Comparison of ENCODE assay signal across 9 cellular contexts in the genomic region with DNA sequence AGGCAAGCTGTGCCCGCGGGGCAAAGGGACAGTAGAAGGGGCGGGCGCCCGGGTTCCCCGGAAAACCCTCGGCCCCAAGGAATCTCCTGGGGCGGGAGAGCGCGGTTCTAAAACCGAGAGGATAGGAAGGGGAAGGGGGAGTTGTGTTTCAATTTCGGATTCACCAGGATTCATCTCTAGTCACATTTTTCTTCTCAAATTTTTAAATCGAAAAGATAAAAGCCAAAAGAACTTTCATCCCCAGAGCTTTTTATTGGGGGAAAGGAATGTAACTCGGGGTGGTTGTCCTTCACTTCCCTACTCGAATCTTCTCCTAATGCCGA. TPM values are rescaled to one million over a fixed set of nuclear protein-coding genes. Genes with fewer than 3 reads are reported as not detected.
A peak's percentile ranks its signal among the peaks of the same experiment; 100 is the strongest.
DNase-seq lines count a peak whose midpoint lies in the region; ATAC-seq and TF ChIP-seq lines count a peak whose summit lies in the region.
"Had no signal": no experiment of that assay in that cellular context is flagged by ENCODE, and none has a peak within 500 bp of the region (broad histone marks: within the 10 kb centered on the region; RNA-seq: fewer than 3 reads in every experiment).

No MANE protein-coding gene starts in this region.

- no peak overlapping the region for H3K27ac Mint-ChIP-seq in dendritic cell treated with granulocyte-macrophage colony-stimulating factor and Interleukin-4, amounts not matched to agents 40 ng/mL and 50 ng/mL, for 4 days
- no peak overlapping the region for H3K27ac Mint-ChIP-seq in naive thymus-derived CD4-positive, alpha-beta T cell

- H3K27ac ChIP-seq in A673 (ENCODE audit: low read depth, low read length, poor library complexity, severe bottlenecking): no peak overlapping the region
- no peak overlapping the region for H3K27ac ChIP-seq in HUES64 (ENCODE audit: low read depth, low read length)
- H3K27ac ChIP-seq in naive thymus-derived CD4-positive, alpha-beta T cell (ENCODE audit: low read depth, low read length): no peak overlapping the region

- peak overlapping the region; percentile 66; the same call in 1 of the 2 replicates for H3K9ac ChIP-seq in HUES64 (ENCODE audit: low read depth, low read length)

- no peak for TF ChIP-seq CTCF in A673 (conservative IDR thresholded peaks at IDR 0.05; ENCODE audit: low read depth, low read length)

- POLR2A ChIA-PET in A673 (lab: Charles Lee; ENCODE audit: low non-redundant PET): no interaction called here
- POLR2A ChIA-PET in naive thymus-derived CD4-positive, alpha-beta T cell (lab: Charles Lee): no interaction called here

- H3K4me1 ChIP-seq in A673 (ENCODE audit: insufficient read depth, low read length, poor library complexity, severe bottlenecking) (peaks cover 9% of the 10 kb centered on the region), HUES64 (ENCODE audit: insufficient read depth, low read length) (peaks cover 31% of the 10 kb centered on the region)
- H3K4me1 ChIP-seq in naive thymus-derived CD4-positive, alpha-beta T cell (ENCODE audit: control insufficient read depth in 2 of 2, insufficient read depth in 2 of 2, low read length in 2 of 2): peaks cover 0 to 14% of the 10 kb centered on the region in 2 donors

- peak overlapping the region; percentile 44 for H3K4me3 ChIP-seq in A673 (ENCODE audit: low read depth, low read length, poor library complexity, severe bottlenecking)
- H3K4me3 ChIP-seq in HUES64 (ENCODE audit: low read length): peak overlapping the region; percentile 90
- H3K4me3 ChIP-seq in naive thymus-derived CD4-positive, alpha-beta T cell (ENCODE audit: low read length): no peak overlapping the region

- H3K36me3 Mint-ChIP-seq in dendritic cell treated with granulocyte-macrophage colony-stimulating factor and Interleukin-4, amounts not matched to agents 40 ng/mL and 50 ng/mL, for 4 days (ENCODE audit: low read depth): no peaks in the 10 kb centered on the region
- no peaks in the 10 kb centered on the region for H3K36me3 Mint-ChIP-seq in naive thymus-derived CD4-positive, alpha-beta T cell

- H3K27me3 Mint-ChIP-seq in dendritic cell treated with granulocyte-macrophage colony-stimulating factor and Interleukin-4, amounts not matched to agents 40 ng/mL and 50 ng/mL, for 4 days: peaks cover 83% of the 10 kb centered on the region
- H3K27me3 Mint-ChIP-seq in naive thymus-derived CD4-positive, alpha-beta T cell: peaks cover 53 to 84% (median 67%) of the 10 kb centered on the region in 5 donors

- intact Hi-C loops in A673 (cut with micrococcal nuclease; ENCODE audit: unreplicated experiment): no loop called here
- intact Hi-C loops in dendritic cell treated with granulocyte-macrophage colony-stimulating factor and Interleukin-4, amounts not matched to agents 40 ng/mL and 50 ng/mL, for 4 days (cut with micrococcal nuclease): no loop called here
- intact Hi-C loops in naive thymus-derived CD4-positive, alpha-beta T cell (cut with micrococcal nuclease): loop anchor here in 1 of 2 donors (10.0 kb wide), 1 partner anchor 1400 kb away; the partner anchor contains the start of genes GPR137C and TXNDC16

- ATAC-seq in naive thymus-derived CD4-positive, alpha-beta T cell: no peak
- ATAC-seq in GM21529 (IDR thresholded peaks at IDR 0.05; ENCODE audit: unreplicated experiment) (no peak), GM21390 (IDR thresholded peaks at IDR 0.05; ENCODE audit: unreplicated experiment) (no peak)

- H3K4me3 Mint-ChIP-seq in dendritic cell treated with granulocyte-macrophage colony-stimulating factor and Interleukin-4, amounts not matched to agents 40 ng/mL and 50 ng/mL, for 4 days: peak overlapping the region; percentile 73
- H3K4me3 Mint-ChIP-seq in naive thymus-derived CD4-positive, alpha-beta T cell: peak overlapping the region; percentile 54 to 88 (median 81)

- peaks cover 100% of the 10 kb centered on the region for H3K27me3 ChIP-seq in A673 (replicated peaks; ENCODE audit: insufficient read depth, low read depth, low read length, poor library complexity)
- H3K27me3 ChIP-seq in HUES64 (ENCODE audit: insufficient read depth, low read length): peaks cover 91% of the 10 kb centered on the region
- peaks cover 0 to 7% of the 10 kb centered on the region in 2 donors for H3K27me3 ChIP-seq in naive thymus-derived CD4-positive, alpha-beta T cell (ENCODE audit: control insufficient read depth in 2 of 2, insufficient read depth in 2 of 2, low read length in 2 of 2)

- H3K9me3 Mint-ChIP-seq in dendritic cell treated with granulocyte-macrophage colony-stimulating factor and Interleukin-4, amounts not matched to agents 40 ng/mL and 50 ng/mL, for 4 days: no peaks in the 10 kb centered on the region
- H3K9me3 Mint-ChIP-seq in naive thymus-derived CD4-positive, alpha-beta T cell: peaks cover 0 to 9% (median 0%) of the 10 kb centered on the region in 11 donors

- CTCF ChIA-PET in A673 (lab: Charles Lee): no interaction called here
- CTCF ChIA-PET in naive thymus-derived CD4-positive, alpha-beta T cell (lab: Charles Lee): no interaction called here

- H3K9me3 ChIP-seq in A673 (ENCODE audit: low read depth, low read length, poor library complexity, severe bottlenecking): no peaks in the 10 kb centered on the region
- no peaks in the 10 kb centered on the region for H3K9me3 ChIP-seq in HUES64 (ENCODE audit: insufficient read depth, low read depth, low read length)
- H3K9me3 ChIP-seq in naive thymus-derived CD4-positive, alpha-beta T cell (ENCODE audit: control insufficient read depth in 2 of 3, low read length in 3 of 3): no peaks in the 10 kb centered on the region

- WGBS in HUES64: 1% methylated on average over 11 of the region's 16 CpGs

- H3K36me3 ChIP-seq in A673 (ENCODE audit: insufficient read depth, low read length, poor library complexity, severe bottlenecking) (no peaks in the 10 kb centered on the region), HUES64 (ENCODE audit: insufficient read depth, low read length) (peaks cover 15% of the 10 kb centered on the region; the same call in 1 of the 2 replicates)
- H3K36me3 ChIP-seq in naive thymus-derived CD4-positive, alpha-beta T cell (ENCODE audit: control insufficient read depth in 2 of 3, insufficient read depth in 3 of 3, low read length in 3 of 3): no peaks in the 10 kb centered on the region

- no TSS peak for BruUV-seq in A673 (replicated peaks; lab: Mats Ljungman, UMichigan)

- no peak for DNase-seq in A673 (ENCODE audit: low spot score)
- no peak for DNase-seq in naive thymus-derived CD4-positive, alpha-beta T cell
- DNase-seq in DMS153 treated with DMSO at 0.1 percent for 48 hours (lab: John Stamatoyannopoulos, UW; ENCODE audit: unreplicated experiment): no peak
- DNase-seq in EL: no peak
- DNase-seq: NCI-H748 treated with DMSO at 0.1 percent for 48 hours had no signal

- peaks cover 29% of the 10 kb centered on the region for H3K4me1 Mint-ChIP-seq in dendritic cell treated with granulocyte-macrophage colony-stimulating factor and Interleukin-4, amounts not matched to agents 40 ng/mL and 50 ng/mL, for 4 days (ENCODE audit: low read depth)
- peaks cover 6 to 41% (median 32%) of the 10 kb centered on the region in 7 donors for H3K4me1 Mint-ChIP-seq in naive thymus-derived CD4-positive, alpha-beta T cell

RNA-seq across cellular contexts. Expression of gene BMP4, which starts 1.4 kb away (rescaled TPM):
- total RNA-seq in A673 (2021): not detected in 2 replicates
- 12.0 TPM for polyA plus RNA-seq in HUES64 (2013, experiment 1 of 2)
- 15.1 TPM for polyA plus RNA-seq in HUES64 (2013, experiment 2 of 2)
- 1 to 10 TPM in 2 of 5 experiments, under 1 TPM in 1, not detected in 2; 0.27 to 2.3 (median 1.6) TPM for total RNA-seq in naive thymus-derived CD4-positive, alpha-beta T cell
- polyA plus RNA-seq in naive thymus-derived CD4-positive, alpha-beta T cell: 1 to 10 TPM in 1 of 2 donors, under 1 TPM in 1; 0.24 to 1.3 TPM
